Comparison of ENCODE assay signal across 1 cellular context in genomic region chr1:170807432-170807831, GRCh38.
TF ChIP-seq lines count a peak whose summit lies in the region.

No MANE protein-coding gene starts in this region.

TF ChIP-seq in GM23338, 12 proteins besides CTCF, POLR2A, EP300 and RAD21 (continued from another document):
- TF ChIP-seq ZNF462 (CRISPR knock-in tag; IDR thresholded peaks at IDR 0.05) = no peak
- no peak for TF ChIP-seq POLR2AphosphoS5 (IDR thresholded peaks at IDR 0.05; ENCODE audit: low read depth)
- TF ChIP-seq NANOG (IDR thresholded peaks at IDR 0.05; ENCODE audit: borderline replicate concordance) = no peak
- TF ChIP-seq ZNF114 (CRISPR knock-in tag; IDR thresholded peaks at IDR 0.05) = no peak
